17 cellular contexts compared by ENCODE assay signal in genomic region chr2:220147590-220147989, GRCh38.
DNase-seq lines count a peak whose midpoint lies in the region; ATAC-seq, FAIRE-seq and TF ChIP-seq lines count a peak whose summit lies in the region.
"Had no signal": no experiment of that assay in that cellular context is flagged by ENCODE, and none has a peak within 500 bp of the region (broad histone marks: within the 10 kb centered on the region; RNA-seq: fewer than 3 reads in every experiment).

No MANE protein-coding gene starts in this region.

- no peak overlapping the region for H3K4ac ChIP-seq in mesenchymal stem cell (ENCODE audit: low read depth in 1 of 2, low read length in 2 of 2)

- no peak overlapping the region for H3K4me3 ChIP-seq in HepG2 (replicated peaks in 1 of 3; ENCODE audit: insufficient read depth in 1 of 3, low read depth in 2 of 3, low read length in 3 of 3)
- no peak overlapping the region for H3K4me3 ChIP-seq in right lobe of liver
- no peak overlapping the region for H3K4me3 ChIP-seq in mesenchymal stem cell (ENCODE audit: insufficient read depth in 1 of 2, low read depth in 1 of 2, low read length in 2 of 2)
- H3K4me3 ChIP-seq: A549 had no signal

- no peak overlapping the region for H2BK12ac ChIP-seq in mesenchymal stem cell (ENCODE audit: low read length in 2 of 2)

- TF ChIP-seq CTCF in HepG2 (CRISPR knock-in tag; IDR thresholded peaks at IDR 0.05) (no peak), right lobe of liver (IDR thresholded peaks at IDR 0.05) (no peak), WTC11 (IDR thresholded peaks at IDR 0.05) (no peak), type B pancreatic cell (conservative IDR thresholded peaks at IDR 0.05) (no peak)

- FAIRE-seq in HepG2 (lab: Jason Lieb, UNC): no peak
- FAIRE-seq: A549 had no signal

- H3K36me3 ChIP-seq in HepG2 (replicated peaks in 1 of 2; ENCODE audit: control insufficient read depth in 1 of 2, insufficient read depth in 2 of 2, low read length in 2 of 2) (no peaks in the 10 kb centered on the region), right lobe of liver (no peaks in the 10 kb centered on the region), mesenchymal stem cell (ENCODE audit: control insufficient read depth in 1 of 2, insufficient read depth in 2 of 2, low read depth in 1 of 2, low read length in 2 of 2) (no peaks in the 10 kb centered on the region)

- peaks cover 4% of the 10 kb centered on the region; the same call in 1 of the 2 replicates for H3K9me3 Mint-ChIP-seq in WTC11
- H3K9me3 Mint-ChIP-seq in type B pancreatic cell: peaks cover 13% of the 10 kb centered on the region

- H3K9ac ChIP-seq in HepG2 (ENCODE audit: insufficient read depth, low read depth, low read length) (no peak overlapping the region), mesenchymal stem cell (ENCODE audit: low read length) (no peak overlapping the region)

- no TSS peak for BruUV-seq in HepG2 (replicated peaks; lab: Mats Ljungman, UMichigan)

- POLR2A ChIA-PET in HepG2 (lab: Yijun Ruan, JAX): no interaction called here
- POLR2A ChIA-PET in WTC11 (lab: Charles Lee): no interaction called here

- H3K27ac ChIP-seq in HepG2 (ENCODE audit: extremely low read length, insufficient read depth, low read length) (no peak overlapping the region), right lobe of liver (no peak overlapping the region), mesenchymal stem cell (ENCODE audit: low read length, poor library complexity, severe bottlenecking) (peak overlapping the region; percentile 33)
- H3K27ac ChIP-seq: A549 had no signal

- H3K4me1 Mint-ChIP-seq in WTC11 (no peaks in the 10 kb centered on the region), type B pancreatic cell (ENCODE audit: unreplicated experiment) (peaks cover 21% of the 10 kb centered on the region)
- H3K4me1 Mint-ChIP-seq: CD14-positive monocyte had no signal

- in situ Hi-C loops in HepG2 (cut with HindIII; ENCODE audit: extremely low pct_ligation_motif_present, low pct_unique_long_range_greater_than_20kb): no loop called here

- H3K27me3 ChIP-seq in HepG2 (ENCODE audit: control insufficient read depth in 1 of 2, insufficient read depth in 2 of 2, low read length in 2 of 2): no peaks in the 10 kb centered on the region; a peak in 1 of 5 replicates
- no peaks in the 10 kb centered on the region for H3K27me3 ChIP-seq in right lobe of liver
- no peaks in the 10 kb centered on the region for H3K27me3 ChIP-seq in mesenchymal stem cell (ENCODE audit: control insufficient read depth in 1 of 2, insufficient read depth in 1 of 2, low read length in 2 of 2)

- H3K4me3 Mint-ChIP-seq in WTC11: no peak overlapping the region
- H3K4me3 Mint-ChIP-seq in type B pancreatic cell: no peak overlapping the region
- H3K4me3 Mint-ChIP-seq: CD14-positive monocyte had no signal

- no peak for TF ChIP-seq POLR2A in HepG2 (IDR thresholded peaks at IDR 0.05; ENCODE audit: insufficient read depth in 1 of 2, low read depth in 2 of 2, low read length in 2 of 2)
- no peak for TF ChIP-seq POLR2A in right lobe of liver (IDR thresholded peaks at IDR 0.05)

- H3K79me2 ChIP-seq in HepG2 (ENCODE audit: insufficient read depth, low read length): no peaks in the 10 kb centered on the region

- no peak for TF ChIP-seq RAD21 in HepG2 (CRISPR knock-in tag; IDR thresholded peaks at IDR 0.05)

- no peak overlapping the region for H2BK5ac ChIP-seq in mesenchymal stem cell (ENCODE audit: low read depth, low read length, poor library complexity, severe bottlenecking)

- no peaks in the 10 kb centered on the region for H3K36me3 Mint-ChIP-seq in WTC11
- H3K36me3 Mint-ChIP-seq in type B pancreatic cell: no peaks in the 10 kb centered on the region
- H3K36me3 Mint-ChIP-seq: CD14-positive monocyte had no signal

- no peak overlapping the region for H3K18ac ChIP-seq in mesenchymal stem cell (ENCODE audit: low read depth in 1 of 2, low read length in 2 of 2)

- no peaks in the 10 kb centered on the region for H4K20me1 ChIP-seq in HepG2 (ENCODE audit: insufficient read depth, low read length)

- no peak overlapping the region for H2BK15ac ChIP-seq in mesenchymal stem cell (ENCODE audit: low read depth, poor library complexity, severe bottlenecking)

- H3K27me3 Mint-ChIP-seq in WTC11 (ENCODE audit: low read depth) (no peaks in the 10 kb centered on the region), type B pancreatic cell (no peaks in the 10 kb centered on the region)

- ATAC-seq in HepG2 (no peak), right lobe of liver (no peak), WTC11 (no peak), Right ventricle myocardium superior (ENCODE audit: poor library complexity) (no peak)
- ATAC-seq: A549 had no signal

- H4K8ac ChIP-seq in mesenchymal stem cell (ENCODE audit: low read length): no peak overlapping the region

- CTCF ChIA-PET in HepG2 (lab: Yijun Ruan, JAX; ENCODE audit: low intra/inter-chr PET ratio, low total read pairs) (no interaction called here), WTC11 (lab: Charles Lee) (interaction anchor here (0.6 to 1.3 kb wide), 2 partner anchors 150 to 406 kb away, joined by 3 read pairs; no protein-coding TSS in a partner anchor)

- H3K14ac ChIP-seq in mesenchymal stem cell (ENCODE audit: low read length in 2 of 2): no peak overlapping the region

- no peak overlapping the region for H3K27ac Mint-ChIP-seq in WTC11
- no peak overlapping the region for H3K27ac Mint-ChIP-seq in type B pancreatic cell
- H3K27ac Mint-ChIP-seq: CD14-positive monocyte had no signal

- 0% methylated on average over 1 of the region's 1 CpG for WGBS in HepG2 (ENCODE audit: low lambda C conversion rate)
- 50% methylated on average over 1 of the region's 1 CpG for WGBS in right lobe of liver (ENCODE audit: insufficient coverage, low coverage, low lambda C conversion rate, missing lambda C conversion rate)
- 100% methylated on average over 1 of the region's 1 CpG for WGBS in mesenchymal stem cell

- no peaks in the 10 kb centered on the region for H3K9me3 ChIP-seq in HepG2 (ENCODE audit: low read length)
- H3K9me3 ChIP-seq in right lobe of liver: no peaks in the 10 kb centered on the region
- H3K9me3 ChIP-seq in mesenchymal stem cell (ENCODE audit: control insufficient read depth, low read length): no peaks in the 10 kb centered on the region
- H3K9me3 ChIP-seq: A549 had no signal

- H2AK5ac ChIP-seq in mesenchymal stem cell (ENCODE audit: low read length, severe bottlenecking): no peak overlapping the region

- no peak overlapping the region for H2BK120ac ChIP-seq in mesenchymal stem cell (ENCODE audit: low read depth, low read length)

- H4K91ac ChIP-seq in mesenchymal stem cell (ENCODE audit: low read length): no peak overlapping the region

- no peak overlapping the region for H3K4me2 ChIP-seq in HepG2 (ENCODE audit: low read depth, low read length)
- no peak overlapping the region for H3K4me2 ChIP-seq in mesenchymal stem cell (ENCODE audit: low read length, poor library complexity, severe bottlenecking)
- H3K4me2 ChIP-seq: A549 had no signal

- intact Hi-C loops in HepG2 (cut with micrococcal nuclease; ENCODE audit: unreplicated experiment) (no loop called here), right lobe of liver (cut with DNase I) (no loop called here), Right ventricle myocardium superior (cut with DNase I) (no loop called here)

- H3K79me1 ChIP-seq in mesenchymal stem cell (replicated peaks; ENCODE audit: low read length, poor library complexity, severe bottlenecking): no peaks in the 10 kb centered on the region

- DNase-seq in HepG2 (ENCODE audit: low spot score) (no peak), right lobe of liver (no peak), WTC11 (ENCODE audit: low spot score) (no peak), mesenchymal stem cell (no peak), Right ventricle myocardium superior (no peak), type B pancreatic cell (ENCODE audit: extremely low spot score, unreplicated experiment) (no peak)
- no peak for DNase-seq in activated CD8-positive, alpha-beta memory T cell treated with anti-CD3 and anti-CD28 coated beads, Interleukin-2, amount 50 U/mL, for 4 hours
- DNase-seq: DMS53; H7; NCI-H1105 treated with DMSO at 0.1 percent for 48 hours; NCI-H187; NCI-H446; NK-92 treated with Interleukin-12 subunit alpha and Interleukin-12 subunit beta, amount 100 ng/mL, for 24 hours; OCI-M1; SIG-M5 had no signal

- no peak for TF ChIP-seq EP300 in HepG2 (IDR thresholded peaks at IDR 0.05; ENCODE audit: low read depth in 2 of 2, low read length in 2 of 2)
- no peak for TF ChIP-seq EP300 in HepG2 (CRISPR knock-in tag; IDR thresholded peaks at IDR 0.05; ENCODE audit: borderline replicate concordance)

- H2AFZ ChIP-seq in HepG2 (ENCODE audit: low read length) (no peak overlapping the region), mesenchymal stem cell (ENCODE audit: low read depth, low read length) (no peak overlapping the region)

- H3K23ac ChIP-seq in mesenchymal stem cell (ENCODE audit: low read length in 2 of 2): no peak overlapping the region

- no peaks in the 10 kb centered on the region for H3K4me1 ChIP-seq in HepG2 (ENCODE audit: insufficient read depth, low read length)
- H3K4me1 ChIP-seq in right lobe of liver: no peaks in the 10 kb centered on the region
- peaks cover 2% of the 10 kb centered on the region for H3K4me1 ChIP-seq in mesenchymal stem cell (ENCODE audit: control insufficient read depth, insufficient read depth, low read depth, low read length)
- H3K4me1 ChIP-seq: A549 had no signal

TF ChIP-seq in WTC11, 78 proteins besides CTCF, POLR2A, EP300 and RAD21 (continues in another document):
- TF ChIP-seq TEAD1 (CRISPR knock-in tag; IDR thresholded peaks at IDR 0.05): no peak

Comparison
In these comparisons a context has a peak if more than half of its experiments do, and no peak if none do; other contexts are left out.
1. Of the 50 proteins assayed by ChIP-seq in both HepG2 and WTC11: peak only in HepG2: none; only in WTC11: none; in both: PRDM15; in neither: 49.